In genomic region chr16:71352963-71353460, GRCh38 we compare ENCODE assay signal across 29 cellular contexts. TPM values are rescaled to one million over a fixed set of nuclear protein-coding genes. Genes with fewer than 3 reads are reported as not detected.
"Had no signal": no experiment of that assay in that cellular context is flagged by ENCODE, and none has a peak within 500 bp of the region (broad histone marks: within the 10 kb centered on the region; RNA-seq: fewer than 3 reads in every experiment).

No MANE protein-coding gene starts in this region.

- H3K9me3 ChIP-seq: MG63, SJSA1, SK-N-SH had no signal

- H3K4me3 ChIP-seq: MG63, SJSA1 had no signal

- DNase-seq: activated CD4-positive, alpha-beta T cell treated with anti-CD3 and anti-CD28 coated beads, Interleukin-2, amount 10 ng/mL, durations not matched to agents 24 days and 14 days; activated CD4-positive, alpha-beta T cell treated with anti-CD3 and anti-CD28 coated beads, Interleukin-2, amount 50 U/mL, for 4 hours; activated CD8-positive, alpha-beta T cell treated with anti-CD3 and anti-CD28 coated beads for 36 hours; activated effector memory CD4-positive, alpha-beta T cell treated with Interleukin-2 at 50 U/mL for 16 hours; activated naive CD4-positive, alpha-beta T cell treated with anti-CD3 and anti-CD28 coated beads, Interleukin-2, amount 50 U/mL, for 16 hours; activated naive CD8-positive, alpha-beta T cell treated with anti-CD3 and anti-CD28 coated beads for 36 hours; activated T-cell treated with anti-CD3 and anti-CD28 coated beads for 4 hours; activated T-cell treated with anti-CD3 and anti-CD28 coated beads, Interleukin-2, amount 50 U/mL, for 48 hours; amniotic stem cell; aorta; brain microvascular endothelial cell; Karpas-422; KBM-7; MG63; NCI-H1048; NCI-H1105 treated with DMSO at 0.1 percent for 48 hours; NCI-H1436; NCI-H1694; NCI-H2029; NCI-H345; NCI-H524 treated with DMSO at 0.1 percent for 48 hours; SHP77 treated with DMSO at 0.1 percent for 48 hours; SK-N-SH had no signal

- H3K9me3 Mint-ChIP-seq: activated CD4-positive, alpha-beta T cell treated with anti-CD3 and anti-CD28 coated beads, Interleukin-2, amount 10 ng/mL, durations not matched to agents 24 days and 14 days; activated CD8-positive, alpha-beta T cell treated with anti-CD3 and anti-CD28 coated beads for 36 hours; activated naive CD8-positive, alpha-beta T cell treated with anti-CD3 and anti-CD28 coated beads for 36 hours; central memory CD8-positive, alpha-beta T cell; T-helper 1 cell treated with Interleukin-12 subunit alpha and Interleukin-12 subunit beta and Interleukin-4 antibody, amounts not matched to agents 30 μg/mL and 1 μg/mL, for 36 hours; T-helper 2 cell treated with Interferon-gamma antibody and Interleukin-4, amounts not matched to agents 5 μg/mL and 100 μg/mL, for 36 hours had no signal

- ATAC-seq: activated CD8-positive, alpha-beta T cell treated with anti-CD3 and anti-CD28 coated beads for 36 hours; Panc1 had no signal

- H3K9ac ChIP-seq: SK-N-SH had no signal

- H3K36me3 Mint-ChIP-seq: activated naive CD8-positive, alpha-beta T cell treated with anti-CD3 and anti-CD28 coated beads for 36 hours had no signal

- H3K27me3 ChIP-seq: brain microvascular endothelial cell, MG63, SJSA1 had no signal

- H3K4me3 Mint-ChIP-seq: activated CD4-positive, alpha-beta T cell treated with anti-CD3 and anti-CD28 coated beads, Interleukin-2, amount 10 ng/mL, durations not matched to agents 24 days and 14 days; activated CD8-positive, alpha-beta T cell treated with anti-CD3 and anti-CD28 coated beads for 36 hours; activated naive CD8-positive, alpha-beta T cell treated with anti-CD3 and anti-CD28 coated beads for 36 hours; central memory CD8-positive, alpha-beta T cell; T-helper 1 cell treated with Interleukin-12 subunit alpha and Interleukin-12 subunit beta and Interleukin-4 antibody, amounts not matched to agents 30 μg/mL and 1 μg/mL, for 36 hours; T-helper 2 cell treated with Interferon-gamma antibody and Interleukin-4, amounts not matched to agents 5 μg/mL and 100 μg/mL, for 36 hours had no signal

- H3K36me3 ChIP-seq: brain microvascular endothelial cell, MG63, SJSA1 had no signal

- H3K27ac Mint-ChIP-seq: activated CD4-positive, alpha-beta T cell treated with anti-CD3 and anti-CD28 coated beads, Interleukin-2, amount 10 ng/mL, durations not matched to agents 24 days and 14 days; activated CD8-positive, alpha-beta T cell treated with anti-CD3 and anti-CD28 coated beads for 36 hours; activated naive CD8-positive, alpha-beta T cell treated with anti-CD3 and anti-CD28 coated beads for 36 hours; T-helper 1 cell treated with Interleukin-12 subunit alpha and Interleukin-12 subunit beta and Interleukin-4 antibody, amounts not matched to agents 30 μg/mL and 1 μg/mL, for 36 hours; T-helper 2 cell treated with Interferon-gamma antibody and Interleukin-4, amounts not matched to agents 5 μg/mL and 100 μg/mL, for 36 hours had no signal

- H3K4me1 Mint-ChIP-seq: activated CD4-positive, alpha-beta T cell treated with anti-CD3 and anti-CD28 coated beads, Interleukin-2, amount 10 ng/mL, durations not matched to agents 24 days and 14 days; activated naive CD8-positive, alpha-beta T cell treated with anti-CD3 and anti-CD28 coated beads for 36 hours had no signal

- H3K4me2 ChIP-seq: SK-N-SH had no signal

- H3K27ac ChIP-seq: brain microvascular endothelial cell, SJSA1 had no signal

- FAIRE-seq: TTC549 had no signal

RNA-seq across cellular contexts. Expression of gene CALB2, which starts 5.5 kb away (rescaled TPM):
- total RNA-seq: activated CD4-positive, alpha-beta T cell treated with anti-CD3 and anti-CD28 coated beads, Interleukin-2, amount 10 ng/mL, durations not matched to agents 24 days and 14 days; activated CD8-positive, alpha-beta T cell treated with anti-CD3 and anti-CD28 coated beads for 36 hours; activated naive CD8-positive, alpha-beta T cell treated with anti-CD3 and anti-CD28 coated beads for 36 hours had no signal
- polyA plus RNA-seq: aorta had no signal
